ENCODE assay signal across 10 cellular contexts in genomic region chr22:20237480-20238440, GRCh38. TPM values are rescaled to one million over a fixed set of nuclear protein-coding genes. Genes with fewer than 3 reads are reported as not detected.
DNase-seq lines count a peak whose midpoint lies in the region; ATAC-seq and TF ChIP-seq lines count a peak whose summit lies in the region.
"Had no signal": no experiment of that assay in that cellular context is flagged by ENCODE, and none has a peak within 500 bp of the region (broad histone marks: within the 10 kb centered on the region; RNA-seq: fewer than 3 reads in every experiment).

No MANE protein-coding gene starts in this region.

- H3K36me3 Mint-ChIP-seq in CD8-positive, alpha-beta T cell = no peaks in the 10 kb centered on the region
- no peaks in the 10 kb centered on the region for H3K36me3 Mint-ChIP-seq in activated T-helper 17 cell treated with anti-CD3 and anti-CD28 coated beads, Interleukin-2, amount 50 U/mL, for 72 hours (ENCODE audit: low read depth)

- intact Hi-C loops in CD8-positive, alpha-beta T cell (cut with DNase I, micrococcal nuclease) = loop anchor here in 1 of 2 experiments (1.0 kb wide), 1 partner anchor 80 kb away; no protein-coding TSS in a partner anchor
- intact Hi-C loops in left lung (cut with DNase I) = no loop called here

- H3K4me1 Mint-ChIP-seq in CD8-positive, alpha-beta T cell (ENCODE audit: low read depth) = peaks cover 28% of the 10 kb centered on the region
- H3K4me1 Mint-ChIP-seq in activated T-helper 17 cell treated with anti-CD3 and anti-CD28 coated beads, Interleukin-2, amount 50 U/mL, for 72 hours = peaks cover 5% of the 10 kb centered on the region

- no peaks in the 10 kb centered on the region for H3K36me3 ChIP-seq in CD8-positive, alpha-beta T cell (ENCODE audit: insufficient read depth, low read length)
- H3K36me3 ChIP-seq in left lung = peaks cover 0 to 12% of the 10 kb centered on the region in 2 donors

- H3K4me1 ChIP-seq in CD8-positive, alpha-beta T cell (ENCODE audit: insufficient read depth, low read length) = peaks cover 62% of the 10 kb centered on the region
- peaks cover 6 to 34% of the 10 kb centered on the region in 2 donors for H3K4me1 ChIP-seq in left lung

- POLR2A ChIA-PET in CD8-positive, alpha-beta T cell (lab: Charles Lee) = interaction anchor here (0.6 to 3.3 kb wide), 6 partner anchors 9 to 904 kb away, joined by 3 to 12 read pairs (median 4); partner anchors contain the start of gene TRMT2A

- no peaks in the 10 kb centered on the region for H3K9me3 Mint-ChIP-seq in CD8-positive, alpha-beta T cell
- H3K9me3 Mint-ChIP-seq in activated T-helper 17 cell treated with anti-CD3 and anti-CD28 coated beads, Interleukin-2, amount 50 U/mL, for 72 hours = no peaks in the 10 kb centered on the region

- DNase-seq in CD8-positive, alpha-beta T cell = peak in 6 of 7 experiments; percentile 31 to 78 (median 56)
- DNase-seq in Kasumi-1 (lab: John Stamatoyannopoulos, UW) = peak; percentile 67 to 72
- no peak for DNase-seq in left lung
- DNase-seq in dermis blood vessel endothelial cell = no peak
- DNase-seq in SW 1271 (lab: John Stamatoyannopoulos, UW) = no peak
- DNase-seq: cortex of kidney had no signal

- peak overlapping the region; percentile 87 for H3K27ac Mint-ChIP-seq in CD8-positive, alpha-beta T cell
- no peak overlapping the region for H3K27ac Mint-ChIP-seq in activated T-helper 17 cell treated with anti-CD3 and anti-CD28 coated beads, Interleukin-2, amount 50 U/mL, for 72 hours

- no peak overlapping the region for H3K4me3 ChIP-seq in CD8-positive, alpha-beta T cell (ENCODE audit: low read depth, low read length)
- H3K4me3 ChIP-seq in left lung = no peak overlapping the region

- H3K27ac ChIP-seq in CD8-positive, alpha-beta T cell (ENCODE audit: low read depth, low read length) = peak overlapping the region; percentile 35
- H3K27ac ChIP-seq in left lung = peak overlapping the region in 1 of 2 donors; percentile 2
- H3K27ac ChIP-seq: neutrophil had no signal

- no peaks in the 10 kb centered on the region for H3K27me3 Mint-ChIP-seq in CD8-positive, alpha-beta T cell (ENCODE audit: low read depth)
- H3K27me3 Mint-ChIP-seq in activated T-helper 17 cell treated with anti-CD3 and anti-CD28 coated beads, Interleukin-2, amount 50 U/mL, for 72 hours = no peaks in the 10 kb centered on the region

- CTCF ChIA-PET in CD8-positive, alpha-beta T cell (lab: Charles Lee) = interaction anchor here (0.8 to 2.1 kb wide), 8 partner anchors 9 to 267 kb away, joined by 3 to 17 read pairs (median 4); partner anchors contain the start of gene DGCR6L

- ATAC-seq in CD8-positive, alpha-beta T cell = peak; percentile 74
- ATAC-seq in activated T-helper 17 cell treated with anti-CD3 and anti-CD28 coated beads, Interleukin-2, amount 50 U/mL, for 72 hours (replicated peaks) = peak; percentile 20
- ATAC-seq in left lung = peak; percentile 40
- no peak for ATAC-seq in GM18519 (IDR thresholded peaks at IDR 0.05; ENCODE audit: low FRiP score, unreplicated experiment)
- ATAC-seq in HG02884 (IDR thresholded peaks at IDR 0.05; ENCODE audit: unreplicated experiment) = no peak

- no peaks in the 10 kb centered on the region for H3K9me3 ChIP-seq in CD8-positive, alpha-beta T cell (ENCODE audit: low read length)
- H3K9me3 ChIP-seq in left lung = no peaks in the 10 kb centered on the region
- H3K9me3 ChIP-seq: neutrophil had no signal

- H3K27me3 ChIP-seq in CD8-positive, alpha-beta T cell (ENCODE audit: insufficient read depth, low read length) = no peaks in the 10 kb centered on the region
- no peaks in the 10 kb centered on the region for H3K27me3 ChIP-seq in left lung
- H3K27me3 ChIP-seq: neutrophil had no signal

- H3K4me3 Mint-ChIP-seq in CD8-positive, alpha-beta T cell = no peak overlapping the region
- peak overlapping the region; percentile 4 for H3K4me3 Mint-ChIP-seq in activated T-helper 17 cell treated with anti-CD3 and anti-CD28 coated beads, Interleukin-2, amount 50 U/mL, for 72 hours

- no peak for TF ChIP-seq CTCF in CD8-positive, alpha-beta T cell (IDR thresholded peaks at IDR 0.05)
- TF ChIP-seq CTCF in left lung (IDR thresholded peaks at IDR 0.05) = no peak

RNA-seq across cellular contexts. Expression of gene RTN4R, which starts 30.4 kb away (rescaled TPM):
- total RNA-seq in CD8-positive, alpha-beta T cell = 1 to 10 TPM; 1.1 to 1.2 TPM
- total RNA-seq in activated T-helper 17 cell treated with anti-CD3 and anti-CD28 coated beads, Interleukin-2, amount 50 U/mL, for 72 hours = 1 to 10 TPM; 1.4 to 2.6 TPM
- total RNA-seq in left lung = 10 to 100 TPM in 1 of 2 donors, 1 to 10 TPM in 1; 8.9 to 10.9 TPM
- 0.68 and 2.7 TPM in 2 replicates for total RNA-seq in dermis blood vessel endothelial cell

Comparison
In these comparisons a context has a peak if more than half of its experiments do, and no peak if none do; other contexts are left out.
1. ATAC-seq: peak in CD8-positive, alpha-beta T cell (single experiment), activated T-helper 17 cell treated with anti-CD3 and anti-CD28 coated beads, Interleukin-2, amount 50 U/mL, for 72 hours (single experiment) and left lung (single experiment); none in GM18519 (single experiment) and HG02884 (single experiment).
2. DNase-seq: peak in CD8-positive, alpha-beta T cell (6 of 7) and Kasumi-1 (2 of 2); none in left lung (0 of 2), dermis blood vessel endothelial cell (single experiment) and SW 1271 (0 of 2).